Comparison of ENCODE assay signal across 8 cellular contexts in the genomic region with DNA sequence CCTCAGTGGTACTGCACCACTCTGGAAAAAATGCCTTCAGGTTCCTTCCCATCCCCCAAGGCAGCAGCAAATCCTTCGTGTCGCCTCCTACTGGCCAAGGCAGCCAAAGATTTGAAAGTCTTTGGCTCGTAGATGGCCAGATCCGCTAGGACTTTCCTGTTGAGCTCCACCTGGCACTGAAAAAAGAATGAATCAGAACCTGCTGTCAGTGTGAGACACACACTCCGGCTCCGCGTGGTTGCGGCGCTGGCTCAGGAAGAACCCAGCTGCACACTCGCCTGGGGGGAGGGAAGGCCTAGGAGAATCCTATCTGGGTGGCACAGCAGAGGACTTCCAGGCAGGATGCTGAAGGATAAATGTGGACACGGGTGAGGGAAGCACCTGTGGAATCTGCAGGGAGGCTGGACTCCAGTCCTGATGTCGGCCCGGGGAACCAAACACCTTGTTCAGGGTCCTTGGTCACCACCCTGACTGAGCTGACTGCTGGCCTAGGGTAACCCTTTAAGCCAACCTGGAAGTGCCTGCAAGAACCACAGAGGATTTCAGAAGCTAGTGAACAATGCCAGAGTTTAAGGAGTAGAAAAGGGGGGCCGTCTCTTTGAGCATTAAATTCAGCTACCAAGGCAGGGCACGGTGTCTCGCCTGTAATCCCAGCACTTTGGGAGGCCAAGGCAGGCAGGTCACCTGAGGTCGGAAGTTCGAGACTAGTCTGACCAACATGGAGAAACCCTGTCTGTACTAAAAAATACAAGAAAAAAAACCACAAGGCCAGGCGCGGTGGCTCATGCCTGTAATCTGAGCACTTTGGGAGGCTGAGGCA. TPM values are rescaled to one million over a fixed set of nuclear protein-coding genes. Genes with fewer than 3 reads are reported as not detected.
DNase-seq lines count a peak whose midpoint lies in the region; ATAC-seq, FAIRE-seq and TF ChIP-seq lines count a peak whose summit lies in the region.

No MANE protein-coding gene starts in this region.

- H3K27ac Mint-ChIP-seq in activated naive CD8-positive, alpha-beta T cell, result peak overlapping the region; percentile 79

- peak overlapping the region; percentile 89 for H3K4me3 Mint-ChIP-seq in activated naive CD8-positive, alpha-beta T cell

- FAIRE-seq in GM12892 (lab: Jason Lieb, UNC), result no peak

- no peak for ATAC-seq in activated CD4-positive, CD25-positive, alpha-beta regulatory T cell treated with anti-CD3 and anti-CD28 coated beads, Interleukin-2, amount 50 U/mL, for 24 hours

- peak; percentile 57 for DNase-seq in AG10803 (ENCODE audit: low read depth)
- no peak for DNase-seq in GM10266 (ENCODE audit: extremely low spot score)
- peak; percentile 37 for DNase-seq in NCI-H69 (lab: John Stamatoyannopoulos, UW)
- peak; percentile 78 for DNase-seq in iris pigment epithelial cell (ENCODE audit: low read depth)
- no peak for DNase-seq in GM12892 (ENCODE audit: insufficient read length)
- DNase-seq in middle frontal gyrus (ENCODE audit: extremely low spot score, low spot score), result no peak

- no peaks in the 10 kb centered on the region for H3K9me3 Mint-ChIP-seq in activated naive CD8-positive, alpha-beta T cell (ENCODE audit: low read depth)

- no peak overlapping the region for H3K4me3 ChIP-seq in AG10803 (ENCODE audit: low read length)

- TF ChIP-seq CTCF in AG10803 (conservative IDR thresholded peaks at IDR 0.05; ENCODE audit: low read length), result peak; percentile 72
- TF ChIP-seq CTCF in GM10266 (IDR thresholded peaks at IDR 0.05; ENCODE audit: control insufficient read depth, insufficient read depth, low read depth, missing control alignments), result peak; percentile 59

- H3K36me3 Mint-ChIP-seq in activated naive CD8-positive, alpha-beta T cell, result peaks cover 5% of the 10 kb centered on the region

- no peak for TF ChIP-seq POLR2A in GM12892 (IDR thresholded peaks at IDR 0.05; ENCODE audit: low read depth, low read length)

- H3K4me1 Mint-ChIP-seq in activated naive CD8-positive, alpha-beta T cell (ENCODE audit: low read depth), result peaks cover 51% of the 10 kb centered on the region

- H3K27me3 Mint-ChIP-seq in activated naive CD8-positive, alpha-beta T cell, result no peaks in the 10 kb centered on the region

RNA-seq across cellular contexts. Expression of a gene that starts 3.2 kb away (rescaled TPM):
- 60.5 TPM for polyA plus RNA-seq in GM12892 (2012; ENCODE audit: missing spikeins)

RNA-seq across cellular contexts. Expression of a gene that starts 4.8 kb away (rescaled TPM):
- polyA plus RNA-seq in GM12892 (2012; ENCODE audit: missing spikeins), result 172 TPM

RNA-seq across cellular contexts. Expression of a gene that starts 18.8 kb away (rescaled TPM):
- polyA plus RNA-seq in GM12892 (2012; ENCODE audit: missing spikeins), result 0.47 TPM

RNA-seq across cellular contexts. Expression of a gene that starts 27.3 kb away (rescaled TPM):
- 56.2 TPM for polyA plus RNA-seq in GM12892 (2012; ENCODE audit: missing spikeins)

RNA-seq across cellular contexts. Expression of a gene that starts 33.2 kb away (rescaled TPM):
- polyA plus RNA-seq in GM12892 (2012; ENCODE audit: missing spikeins), result 0.47 TPM

Comparison
In these comparisons a context has a peak if more than half of its experiments do, and no peak if none do; other contexts are left out.
1. DNase-seq: peak in AG10803 (single experiment), NCI-H69 (single experiment) and iris pigment epithelial cell (single experiment); none in GM10266 (single experiment), GM12892 (single experiment) and middle frontal gyrus (single experiment).